Comparison of ENCODE assay signal across 8 cellular contexts in genomic region chr15:45790325-45790943, GRCh38.
DNase-seq lines count a peak whose midpoint lies in the region; ATAC-seq and TF ChIP-seq lines count a peak whose summit lies in the region.

No MANE protein-coding gene starts in this region.

- TF ChIP-seq POLR2A in adrenal gland (IDR thresholded peaks at IDR 0.05) = no peak

- H3K9me3 ChIP-seq in adrenal gland (replicated peaks in 1 of 3) = no peaks in the 10 kb centered on the region

- intact Hi-C loops in adrenal gland (cut with DNase I) = no loop called here

- DNase-seq in COLO668 (lab: John Stamatoyannopoulos, UW; ENCODE audit: unreplicated experiment) (peak; percentile 15), NCI-H1417 (lab: John Stamatoyannopoulos, UW) (peak in 2 of 3 experiments; percentile 6 to 43), adrenal gland (peak in 6 of 7 donors; percentile 17 to 51 (median 34)), kidney glomerular epithelial cell (lab: John Stamatoyannopoulos, UW) (peak; percentile 44), ecto neural progenitor cell (ENCODE audit: low spot score) (no peak)

- ATAC-seq in GM19351 (IDR thresholded peaks at IDR 0.05; ENCODE audit: unreplicated experiment) = peak; percentile 78
- ATAC-seq in HG02840 (IDR thresholded peaks at IDR 0.05; ENCODE audit: low FRiP score, unreplicated experiment) = no peak
- ATAC-seq in GM21529 (IDR thresholded peaks at IDR 0.05; ENCODE audit: unreplicated experiment) = no peak

- H3K27ac ChIP-seq in adrenal gland = no peak overlapping the region

- no peaks in the 10 kb centered on the region for H3K4me1 ChIP-seq in adrenal gland (replicated peaks in 1 of 2)

- no peak overlapping the region for H3K4me3 ChIP-seq in adrenal gland

- peak; percentile 25 to 61 (median 42) for TF ChIP-seq CTCF in adrenal gland (IDR thresholded peaks at IDR 0.05)

- WGBS in adrenal gland, 4 donors = 39 to 50% (median 43%) methylated on average over 4 of the region's 4 CpGs

- no peaks in the 10 kb centered on the region for H3K36me3 ChIP-seq in adrenal gland (replicated peaks in 1 of 2)

- H3K27me3 ChIP-seq in adrenal gland = no peaks in the 10 kb centered on the region
